In the genomic region with DNA sequence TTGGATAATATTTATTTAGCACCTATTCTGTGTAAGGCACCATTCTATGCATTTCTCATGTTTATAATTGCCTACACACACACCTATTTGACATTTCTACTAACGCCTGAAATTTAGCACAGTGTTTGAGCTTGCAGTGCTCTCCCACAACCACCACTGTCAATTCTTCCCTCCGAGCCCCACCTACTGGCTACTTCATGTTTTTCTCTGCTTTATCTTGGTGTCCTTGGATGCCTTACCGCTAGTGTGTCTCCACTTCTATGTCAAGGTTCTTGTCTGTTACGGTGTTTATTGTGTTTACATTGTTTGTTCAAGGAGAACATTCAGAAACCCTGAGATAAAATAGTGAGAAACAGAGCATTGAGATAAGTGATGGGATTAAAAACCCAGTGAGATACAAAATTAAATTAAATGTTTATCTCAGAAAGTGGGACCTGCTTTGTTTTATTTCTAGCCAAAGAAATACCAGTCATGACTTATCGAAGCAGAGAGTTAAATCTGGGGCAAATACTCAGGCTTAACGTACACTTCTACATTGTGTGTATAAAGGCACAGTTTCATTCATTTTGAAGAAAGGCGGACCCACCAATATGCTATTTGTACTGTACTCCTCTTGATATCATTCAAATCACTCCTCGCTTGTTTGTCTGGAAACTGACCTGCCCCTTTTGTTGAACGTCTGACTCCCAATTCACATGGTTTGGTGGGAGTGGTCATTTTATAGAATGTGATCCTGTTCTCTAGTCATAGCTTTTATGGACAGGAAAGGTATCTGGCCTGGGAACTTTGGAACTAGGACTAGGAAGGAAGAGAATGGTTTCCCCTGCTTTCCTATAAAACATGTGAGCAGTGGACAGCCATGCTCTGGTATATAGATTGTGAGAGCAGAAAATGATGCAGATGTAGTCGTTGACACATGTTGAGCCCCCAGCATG, we compare ENCODE assay signal across 8 cellular contexts. TPM values are rescaled to one million over a fixed set of nuclear protein-coding genes. Genes with fewer than 3 reads are reported as not detected.
DNase-seq lines count a peak whose midpoint lies in the region; ATAC-seq and TF ChIP-seq lines count a peak whose summit lies in the region.

No MANE protein-coding gene starts in this region.

- intact Hi-C loops in MCF 10A (cut with micrococcal nuclease) (no loop called here), breast epithelium (cut with DNase I; ENCODE audit: low total_unique reads) (loop anchor here (10.0 kb wide), 1 partner anchor 418 kb away; no protein-coding TSS in a partner anchor)

- H3K27me3 Mint-ChIP-seq in MCF 10A (ENCODE audit: insufficient read depth, unreplicated experiment), result peaks cover 22% of the 10 kb centered on the region

- H3K4me1 ChIP-seq in breast epithelium, result no peaks in the 10 kb centered on the region

- no peak for TF ChIP-seq POLR2A in breast epithelium (IDR thresholded peaks at IDR 0.05)

- no peak overlapping the region for H3K4me3 ChIP-seq in breast epithelium
- H3K4me3 ChIP-seq in astrocyte of the cerebellum (ENCODE audit: low read depth, low read length), result no peak overlapping the region

- H3K9me3 ChIP-seq in breast epithelium, result no peaks in the 10 kb centered on the region

- ATAC-seq in HG02588 (IDR thresholded peaks at IDR 0.05; ENCODE audit: unreplicated experiment) (peak; percentile 51), HG02610 (IDR thresholded peaks at IDR 0.05; ENCODE audit: unreplicated experiment) (no peak), HG02840 (IDR thresholded peaks at IDR 0.05; ENCODE audit: low FRiP score, unreplicated experiment) (no peak)

- POLR2A ChIA-PET in MCF 10A (lab: Yijun Ruan, JAX), result no interaction called here

- in situ Hi-C loops in astrocyte of the cerebellum (cut with HindIII; ENCODE audit: low sequenced_read_pairs), result no loop called here

- no peaks in the 10 kb centered on the region for H3K36me3 Mint-ChIP-seq in MCF 10A (ENCODE audit: insufficient read depth, unreplicated experiment)

- no peak overlapping the region for H3K4me3 Mint-ChIP-seq in MCF 10A (ENCODE audit: unreplicated experiment)

- H3K27ac ChIP-seq in breast epithelium, result no peak overlapping the region

- no peaks in the 10 kb centered on the region for H3K4me1 Mint-ChIP-seq in MCF 10A (ENCODE audit: insufficient read depth, unreplicated experiment)

- BruUV-seq in MCF 10A (replicated peaks; lab: Mats Ljungman, UMichigan), result no TSS peak

- H3K36me3 ChIP-seq in breast epithelium, result no peaks in the 10 kb centered on the region

- CTCF ChIA-PET in MCF 10A (lab: Yijun Ruan, JAX), result interaction anchor here (0.6 to 6.3 kb wide), 28 partner anchors 11 to 1594 kb away, joined by 3 to 226 read pairs (median 5); partner anchors contain the start of gene SMCO4

- DNase-seq in MCF 10A (ENCODE audit: unreplicated experiment), result peak; percentile 63
- DNase-seq in breast epithelium (ENCODE audit: low spot score in 2 of 2), result no peak
- peak; percentile 16 for DNase-seq in NCI-H146 treated with DMSO at 0.1 percent for 48 hours (lab: John Stamatoyannopoulos, UW; ENCODE audit: unreplicated experiment)
- DNase-seq in astrocyte of the cerebellum (ENCODE audit: low read depth), result peak; percentile 28
- peak; percentile 26 for DNase-seq in kidney glomerular epithelial cell (lab: John Stamatoyannopoulos, UW)

- TF ChIP-seq CTCF in MCF 10A (IDR thresholded peaks at IDR 0.05; ENCODE audit: unreplicated experiment), result peak; percentile 34
- TF ChIP-seq CTCF in breast epithelium (IDR thresholded peaks at IDR 0.05), result peak in 1 of 3 donors; percentile 36
- TF ChIP-seq CTCF in astrocyte of the cerebellum (IDR thresholded peaks at IDR 0.05; ENCODE audit: low read depth, low read length, missing control alignments), result peak; percentile 70

- no peaks in the 10 kb centered on the region for H3K27me3 ChIP-seq in breast epithelium

- H3K9me3 Mint-ChIP-seq in MCF 10A (ENCODE audit: unreplicated experiment), result no peaks in the 10 kb centered on the region

- no peak overlapping the region for H3K27ac Mint-ChIP-seq in MCF 10A (ENCODE audit: low read depth, unreplicated experiment)

RNA-seq across cellular contexts. Expression of gene SLC36A4, which starts 39.2 kb away (rescaled TPM):
- total RNA-seq in MCF 10A (2022), result 23.4 and 30.1 TPM in 2 replicates
- 10 to 100 TPM; 19.8 to 26.3 (median 21.6) TPM for total RNA-seq in breast epithelium

Comparison
In these comparisons a context has a peak if more than half of its experiments do, and no peak if none do; other contexts are left out.
1. DNase-seq: peak in MCF 10A (single experiment), NCI-H146 treated with DMSO at 0.1 percent for 48 hours (single experiment), astrocyte of the cerebellum (single experiment) and kidney glomerular epithelial cell (single experiment); none in breast epithelium (0 of 2).